11 cellular contexts compared by ENCODE assay signal in the genomic region with DNA sequence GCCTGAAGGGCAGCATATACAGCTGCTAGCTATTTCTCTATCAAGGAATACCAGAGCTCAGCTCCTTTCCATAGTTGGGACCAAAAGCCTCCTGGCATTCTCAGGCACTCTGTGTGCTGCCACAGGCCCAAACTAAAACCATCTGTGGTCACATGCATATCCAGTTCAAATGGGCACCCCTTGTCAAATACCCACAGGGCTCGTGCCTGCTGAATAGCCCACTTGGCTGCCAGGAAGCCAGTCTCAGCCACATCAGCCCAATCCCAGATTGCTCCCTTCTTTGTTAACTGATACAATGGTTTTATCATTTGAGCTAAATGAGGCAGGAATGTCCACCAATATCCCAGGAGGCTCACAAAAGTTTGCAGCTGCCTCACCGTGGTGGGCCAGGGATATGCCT. TPM values are rescaled to one million over a fixed set of nuclear protein-coding genes. Genes with fewer than 3 reads are reported as not detected.
"Had no signal": no experiment of that assay in that cellular context is flagged by ENCODE, and none has a peak within 500 bp of the region (broad histone marks: within the 10 kb centered on the region; RNA-seq: fewer than 3 reads in every experiment).

No MANE protein-coding gene starts in this region.

- H3K9me3 Mint-ChIP-seq: GM23338, H9, HFFc6 had no signal

- H3K27ac Mint-ChIP-seq: GM23338, H9, HFFc6 had no signal

- ATAC-seq: GM23338, HCT116 had no signal

- H3K9ac ChIP-seq: GM23248 had no signal

- H2AFZ ChIP-seq: GM23248, GM23338 had no signal

- DNase-seq: GM23248, GOT3, H7, H9, HCEC 1CT, HFFc6 had no signal

- H3K4me2 ChIP-seq: GM23338 had no signal

- H3K4me3 Mint-ChIP-seq: GM23338, H9, HFFc6 had no signal

- H3K4me3 ChIP-seq: GM23248, GM23338, HAP-1 had no signal

- H3K9me3 ChIP-seq: HAP-1 had no signal

- H3K36me3 ChIP-seq: HAP-1 had no signal

- H3K27ac ChIP-seq: GM23248 had no signal

- H3K4me1 ChIP-seq: HAP-1 had no signal

RNA-seq across cellular contexts. Expression of a gene that starts 13.9 kb away (rescaled TPM):
- total RNA-seq: GM23248, GM23338, H1, H7, H9 had no signal
- polyA plus RNA-seq: GM23248, GM23338, H1 had no signal

RNA-seq across cellular contexts. Expression of a gene that starts 43.8 kb away (rescaled TPM):
- total RNA-seq: GM23248, H4, H7, H9 had no signal
- polyA plus RNA-seq: GM23248 had no signal

RNA-seq across cellular contexts. Expression of a gene that starts 50.2 kb away (rescaled TPM):
- total RNA-seq: GM23248, GM23338, H1, H4, H7, H9, HFFc6 had no signal
- polyA plus RNA-seq: GM23248, GM23338, H1 had no signal
